ENCODE assay signal across 8 cellular contexts in genomic region chr9:104293877-104294276, GRCh38.
"Had no signal": no experiment of that assay in that cellular context is flagged by ENCODE, and none has a peak within 500 bp of the region (broad histone marks: within the 10 kb centered on the region; RNA-seq: fewer than 3 reads in every experiment).

No MANE protein-coding gene starts in this region.

- H3K4me3 ChIP-seq: GM12878 had no signal

- FAIRE-seq: G401.6, GM12878, GM12891, GM12892, GM18507, GM19239 had no signal

- DNase-seq: GDM1, GF-D8 had no signal
